Comparison of ENCODE assay signal across 1 cellular context in the genomic region with DNA sequence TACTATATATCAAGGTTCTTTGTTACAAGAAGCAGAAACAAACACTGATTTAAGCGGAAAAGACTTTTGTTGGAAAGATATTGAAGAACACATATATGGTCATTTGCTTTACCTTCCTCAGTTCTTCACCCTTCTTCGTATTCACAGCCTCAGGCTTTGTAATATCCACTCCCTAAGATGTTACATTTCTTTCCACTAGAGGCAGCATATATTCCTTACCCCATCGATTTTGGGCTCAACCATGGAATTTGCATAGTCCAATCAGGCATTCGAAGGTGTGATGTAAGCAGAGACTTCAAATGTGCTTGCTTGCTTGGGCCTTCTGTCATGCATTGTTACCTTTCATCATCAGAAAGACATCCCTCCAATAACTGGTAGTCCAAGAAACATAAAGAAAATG.
TF ChIP-seq lines count a peak whose summit lies in the region.

No MANE protein-coding gene starts in this region.

TF ChIP-seq in H1, 55 proteins besides CTCF, POLR2A, EP300 and RAD21 (continued from another document):
- no peak for TF ChIP-seq SIN3A (conservative IDR thresholded peaks at IDR 0.05 in 1 of 2, IDR thresholded peaks at IDR 0.05 in 1 of 2; ENCODE audit: low read depth in 1 of 2, low read length in 2 of 2)
- no peak for TF ChIP-seq RXRA (IDR thresholded peaks at IDR 0.05; ENCODE audit: insufficient read depth, low read depth, low read length)
TF ChIP-seq in H1: peak in this region for 0.
